Comparison of ENCODE assay signal across 24 cellular contexts in the genomic region with DNA sequence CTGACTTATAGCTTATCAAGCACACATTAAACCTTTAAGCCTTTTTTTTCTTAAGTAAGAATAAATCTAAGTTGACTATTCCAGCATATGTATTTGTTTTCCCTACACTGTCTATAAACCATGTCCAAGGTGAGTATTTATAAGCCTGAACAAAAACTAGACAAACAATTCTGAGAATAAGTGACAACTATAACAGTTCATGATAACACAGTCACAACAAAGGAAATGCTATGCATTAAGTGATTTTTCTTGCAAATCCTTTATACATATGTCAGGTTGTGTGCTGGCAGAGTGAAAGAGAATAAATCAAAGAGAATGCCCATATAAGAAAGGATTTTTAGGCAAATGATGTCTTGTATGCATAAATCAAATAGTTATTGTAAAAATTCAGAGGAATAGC.
"Had no signal": no experiment of that assay in that cellular context is flagged by ENCODE, and none has a peak within 500 bp of the region (broad histone marks: within the 10 kb centered on the region; RNA-seq: fewer than 3 reads in every experiment).

No MANE protein-coding gene starts in this region.

- H3K9me3 ChIP-seq: suprapubic skin, testis, thyroid gland, transverse colon, upper lobe of right lung, uterus, vagina had no signal

- DNase-seq: stimulated activated CD4-positive, alpha-beta T cell treated with anti-CD3 and anti-CD28 coated beads, Interleukin-2, amount 100 ng/mL, for 48 hours; stimulated activated CD4-positive, alpha-beta T cell treated with anti-CD3 and anti-CD28 coated beads, Interleukin-4, amount 100 ng/mL, for 1 hour; stimulated activated CD4-positive, alpha-beta T cell treated with anti-CD3 and anti-CD28 coated beads, Interleukin-4, amount 100 ng/mL, for 24 hours; stimulated activated CD4-positive, alpha-beta T cell treated with anti-CD3 and anti-CD28 coated beads, Interleukin-4, amount 100 ng/mL, for 4 hours; stimulated activated CD8-positive, alpha-beta memory T cell treated with anti-CD3 and anti-CD28 coated beads, Interleukin-4, amount 100 ng/mL, for 48 hours; stimulated activated naive B cell treated with anti-CD40 and anti-IgM and Interleukin-4, amounts not matched to agents 10 μg/mL and 1 μg/mL and 100 μg/mL, for 72 hours; stimulated activated naive CD4-positive, alpha-beta T cell; stimulated activated naive CD4-positive, alpha-beta T cell treated with Interleukin-2 at 50 U/mL for 16 hours; stimulated activated naive CD8-positive, alpha-beta T cell treated with anti-CD3 and anti-CD28 coated beads, Interleukin-15, amount 100 ng/mL, for 72 hours; stimulated activated naive CD8-positive, alpha-beta T cell treated with anti-CD3 and anti-CD28 coated beads, Interleukin-15, Interleukin-2, amounts not matched to agents 100 U/mL and 50 U/mL, for 24 hours; stomach; substantia nigra; testis; thyroid gland; tibial artery; transverse colon; trophoblast cell; upper lobe of left lung; upper lobe of right lung; uterus had no signal

- H3K27ac ChIP-seq: stomach, suprapubic skin, testis, thoracic aorta, thyroid gland, tibial artery, tibial nerve, transverse colon, upper lobe of left lung, upper lobe of right lung, uterus, vagina had no signal

- H3K27me3 ChIP-seq: stomach, testis, thyroid gland, tibial artery, tibial nerve, transverse colon, upper lobe of left lung, upper lobe of right lung, uterus, vagina had no signal

- H3K36me3 ChIP-seq: stomach, suprapubic skin, thoracic aorta, thyroid gland, tibial artery, tibial nerve, transverse colon, upper lobe of left lung, upper lobe of right lung, uterus, vagina had no signal

- H3K4me3 ChIP-seq: stomach, suprapubic skin, testis, thoracic aorta, thyroid gland, tibial artery, tibial nerve, transverse colon, upper lobe of left lung, upper lobe of right lung, uterus, vagina had no signal

- H3K4me1 ChIP-seq: stomach, suprapubic skin, testis, thyroid gland, tibial artery, tibial nerve, transverse colon, upper lobe of left lung, upper lobe of right lung, uterus, vagina had no signal
